ENCODE assay signal across 1 cellular context in the genomic region with DNA sequence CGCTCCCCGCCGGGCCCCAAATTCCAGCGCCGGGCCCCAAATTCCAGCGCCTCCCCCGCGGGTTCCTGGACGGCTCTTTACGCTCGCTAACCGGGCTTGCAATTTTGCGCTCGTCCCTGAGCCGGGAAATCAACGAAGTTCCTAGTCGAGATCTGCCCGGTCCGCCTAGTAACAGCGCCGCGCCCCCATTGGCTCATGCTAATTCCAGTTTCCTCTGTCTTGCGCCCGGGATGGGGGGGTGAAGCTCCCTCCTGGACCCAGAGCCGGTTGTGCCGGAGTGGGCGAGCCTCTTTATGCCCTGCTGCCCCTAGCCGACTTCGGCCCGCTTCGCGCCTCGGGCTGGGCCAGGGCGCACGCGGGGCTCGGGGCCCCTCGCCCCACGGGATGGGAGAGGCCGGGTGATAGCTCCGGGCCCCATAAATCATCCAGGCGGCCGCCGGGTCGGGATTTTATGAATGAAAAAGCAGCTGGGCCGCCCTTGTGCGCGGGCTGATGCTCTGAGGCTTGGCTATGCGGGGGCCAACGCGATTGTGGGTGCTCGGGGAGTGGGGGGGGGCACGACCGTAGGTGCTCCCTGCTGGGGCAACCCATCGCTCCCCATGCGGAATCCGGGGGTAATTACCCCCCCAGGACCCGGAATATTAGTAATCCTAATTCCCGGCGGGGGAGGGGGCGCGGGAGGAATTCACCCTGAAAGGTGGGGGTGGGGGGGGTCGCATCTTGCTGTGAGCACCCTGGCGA.
TF ChIP-seq lines count a peak whose summit lies in the region.

No MANE protein-coding gene starts in this region.

TF ChIP-seq in HepG2, 621 proteins besides CTCF, POLR2A, EP300 and RAD21 (continued from another document):
- TF ChIP-seq, protein P1, sequence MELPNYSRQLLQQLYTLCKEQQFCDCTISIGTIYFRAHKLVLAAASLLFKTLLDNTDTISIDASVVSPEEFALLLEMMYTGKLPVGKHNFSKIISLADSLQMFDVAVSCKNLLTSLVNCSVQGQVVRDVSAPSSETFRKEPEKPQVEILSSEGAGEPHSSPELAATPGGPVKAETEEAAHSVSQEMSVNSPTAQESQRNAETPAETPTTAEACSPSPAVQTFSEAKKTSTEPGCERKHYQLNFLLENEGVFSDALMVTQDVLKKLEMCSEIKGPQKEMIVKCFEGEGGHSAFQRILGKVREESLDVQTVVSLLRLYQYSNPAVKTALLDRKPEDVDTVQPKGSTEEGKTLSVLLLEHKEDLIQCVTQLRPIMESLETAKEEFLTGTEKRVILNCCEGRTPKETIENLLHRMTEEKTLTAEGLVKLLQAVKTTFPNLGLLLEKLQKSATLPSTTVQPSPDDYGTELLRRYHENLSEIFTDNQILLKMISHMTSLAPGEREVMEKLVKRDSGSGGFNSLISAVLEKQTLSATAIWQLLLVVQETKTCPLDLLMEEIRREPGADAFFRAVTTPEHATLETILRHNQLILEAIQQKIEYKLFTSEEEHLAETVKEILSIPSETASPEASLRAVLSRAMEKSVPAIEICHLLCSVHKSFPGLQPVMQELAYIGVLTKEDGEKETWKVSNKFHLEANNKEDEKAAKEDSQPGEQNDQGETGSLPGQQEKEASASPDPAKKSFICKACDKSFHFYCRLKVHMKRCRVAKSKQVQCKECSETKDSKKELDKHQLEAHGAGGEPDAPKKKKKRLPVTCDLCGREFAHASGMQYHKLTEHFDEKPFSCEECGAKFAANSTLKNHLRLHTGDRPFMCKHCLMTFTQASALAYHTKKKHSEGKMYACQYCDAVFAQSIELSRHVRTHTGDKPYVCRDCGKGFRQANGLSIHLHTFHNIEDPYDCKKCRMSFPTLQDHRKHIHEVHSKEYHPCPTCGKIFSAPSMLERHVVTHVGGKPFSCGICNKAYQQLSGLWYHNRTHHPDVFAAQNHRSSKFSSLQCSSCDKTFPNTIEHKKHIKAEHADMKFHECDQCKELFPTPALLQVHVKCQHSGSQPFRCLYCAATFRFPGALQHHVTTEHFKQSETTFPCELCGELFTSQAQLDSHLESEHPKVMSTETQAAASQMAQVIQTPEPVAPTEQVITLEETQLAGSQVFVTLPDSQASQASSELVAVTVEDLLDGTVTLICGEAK (IDR thresholded peaks at IDR 0.05) = no peak
- TF ChIP-seq, protein P1 (CRISPR knock-in tag; IDR thresholded peaks at IDR 0.05) = no peak
- TF ChIP-seq TCF7 (IDR thresholded peaks at IDR 0.05; ENCODE audit: low read depth) (no peak), ZNF670 (CRISPR knock-in tag; IDR thresholded peaks at IDR 0.05; ENCODE audit: borderline replicate concordance) (no peak), ZNF3 (CRISPR knock-in tag; IDR thresholded peaks at IDR 0.05) (no peak), BRCA1 (CRISPR knock-in tag; IDR thresholded peaks at IDR 0.05) (no peak), HNRNPH1 (optimal IDR thresholded peaks at IDR 0.05; ENCODE audit: low read depth, low read length) (no peak), GPN1 (CRISPR knock-in tag; IDR thresholded peaks at IDR 0.05; ENCODE audit: borderline replicate concordance) (no peak), CENPT (CRISPR knock-in tag; IDR thresholded peaks at IDR 0.05; ENCODE audit: low read depth) (no peak), ZNF101 (CRISPR knock-in tag; IDR thresholded peaks at IDR 0.05; ENCODE audit: borderline replicate concordance, low read depth) (no peak), YEATS2 (CRISPR knock-in tag; IDR thresholded peaks at IDR 0.05; ENCODE audit: borderline replicate concordance) (no peak), ZNF563 (CRISPR knock-in tag; IDR thresholded peaks at IDR 0.05) (no peak), ATF1 (CRISPR knock-in tag; IDR thresholded peaks at IDR 0.05) (no peak), ZNF674 (CRISPR knock-in tag; IDR thresholded peaks at IDR 0.05; ENCODE audit: low read depth) (no peak), ZNF615 (CRISPR knock-in tag; IDR thresholded peaks at IDR 0.05; ENCODE audit: borderline replicate concordance) (0 out of 2 replicates have a peak, but pooled peaks have one; percentile 35), MYC (CRISPR knock-in tag; IDR thresholded peaks at IDR 0.05; ENCODE audit: borderline replicate concordance) (no peak; the same call in 1 of the 2 replicates), PHF20 (CRISPR knock-in tag; IDR thresholded peaks at IDR 0.05) (no peak), ZNF124 (CRISPR knock-in tag; IDR thresholded peaks at IDR 0.05) (no peak), NFKBIZ (CRISPR knock-in tag; IDR thresholded peaks at IDR 0.05) (no peak), YY1 (IDR thresholded peaks at IDR 0.05; ENCODE audit: insufficient read depth, insufficient replicate concordance, low read depth, low read length) (peak; percentile 26), ZSCAN20 (CRISPR knock-in tag; IDR thresholded peaks at IDR 0.05; ENCODE audit: borderline replicate concordance) (no peak), MED13 (CRISPR knock-in tag; IDR thresholded peaks at IDR 0.05) (peak; percentile 53; the same call in 1 of the 2 replicates), ZNF432 (CRISPR knock-in tag; IDR thresholded peaks at IDR 0.05; ENCODE audit: borderline replicate concordance) (no peak), PHF8 (CRISPR knock-in tag; IDR thresholded peaks at IDR 0.05) (peak; percentile 68), SALL2 (CRISPR knock-in tag; IDR thresholded peaks at IDR 0.05) (no peak), SUZ12 (IDR thresholded peaks at IDR 0.05; ENCODE audit: low read depth, low read length) (no peak), ZMAT3 (CRISPR knock-in tag; conservative IDR thresholded peaks at IDR 0.05) (no peak)
- TF ChIP-seq, protein P2, sequence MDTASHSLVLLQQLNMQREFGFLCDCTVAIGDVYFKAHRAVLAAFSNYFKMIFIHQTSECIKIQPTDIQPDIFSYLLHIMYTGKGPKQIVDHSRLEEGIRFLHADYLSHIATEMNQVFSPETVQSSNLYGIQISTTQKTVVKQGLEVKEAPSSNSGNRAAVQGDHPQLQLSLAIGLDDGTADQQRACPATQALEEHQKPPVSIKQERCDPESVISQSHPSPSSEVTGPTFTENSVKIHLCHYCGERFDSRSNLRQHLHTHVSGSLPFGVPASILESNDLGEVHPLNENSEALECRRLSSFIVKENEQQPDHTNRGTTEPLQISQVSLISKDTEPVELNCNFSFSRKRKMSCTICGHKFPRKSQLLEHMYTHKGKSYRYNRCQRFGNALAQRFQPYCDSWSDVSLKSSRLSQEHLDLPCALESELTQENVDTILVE (CRISPR knock-in tag; IDR thresholded peaks at IDR 0.05) = no peak
- TF ChIP-seq, protein P3, sequence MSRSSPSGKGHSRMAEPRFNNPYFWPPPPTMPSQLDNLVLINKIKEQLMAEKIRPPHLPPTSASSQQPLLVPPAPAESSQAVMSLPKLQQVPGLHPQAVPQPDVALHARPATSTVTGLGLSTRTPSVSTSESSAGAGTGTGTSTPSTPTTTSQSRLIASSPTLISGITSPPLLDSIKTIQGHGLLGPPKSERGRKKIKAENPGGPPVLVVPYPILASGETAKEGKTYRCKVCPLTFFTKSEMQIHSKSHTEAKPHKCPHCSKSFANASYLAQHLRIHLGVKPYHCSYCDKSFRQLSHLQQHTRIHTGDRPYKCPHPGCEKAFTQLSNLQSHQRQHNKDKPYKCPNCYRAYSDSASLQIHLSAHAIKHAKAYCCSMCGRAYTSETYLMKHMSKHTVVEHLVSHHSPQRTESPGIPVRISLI (CRISPR knock-in tag; IDR thresholded peaks at IDR 0.05; ENCODE audit: borderline replicate concordance) = no peak
- TF ChIP-seq, protein P4, sequence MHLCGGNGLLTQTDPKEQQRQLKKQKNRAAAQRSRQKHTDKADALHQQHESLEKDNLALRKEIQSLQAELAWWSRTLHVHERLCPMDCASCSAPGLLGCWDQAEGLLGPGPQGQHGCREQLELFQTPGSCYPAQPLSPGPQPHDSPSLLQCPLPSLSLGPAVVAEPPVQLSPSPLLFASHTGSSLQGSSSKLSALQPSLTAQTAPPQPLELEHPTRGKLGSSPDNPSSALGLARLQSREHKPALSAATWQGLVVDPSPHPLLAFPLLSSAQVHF (CRISPR knock-in tag; IDR thresholded peaks at IDR 0.05) = no peak
- TF ChIP-seq, protein P5, sequence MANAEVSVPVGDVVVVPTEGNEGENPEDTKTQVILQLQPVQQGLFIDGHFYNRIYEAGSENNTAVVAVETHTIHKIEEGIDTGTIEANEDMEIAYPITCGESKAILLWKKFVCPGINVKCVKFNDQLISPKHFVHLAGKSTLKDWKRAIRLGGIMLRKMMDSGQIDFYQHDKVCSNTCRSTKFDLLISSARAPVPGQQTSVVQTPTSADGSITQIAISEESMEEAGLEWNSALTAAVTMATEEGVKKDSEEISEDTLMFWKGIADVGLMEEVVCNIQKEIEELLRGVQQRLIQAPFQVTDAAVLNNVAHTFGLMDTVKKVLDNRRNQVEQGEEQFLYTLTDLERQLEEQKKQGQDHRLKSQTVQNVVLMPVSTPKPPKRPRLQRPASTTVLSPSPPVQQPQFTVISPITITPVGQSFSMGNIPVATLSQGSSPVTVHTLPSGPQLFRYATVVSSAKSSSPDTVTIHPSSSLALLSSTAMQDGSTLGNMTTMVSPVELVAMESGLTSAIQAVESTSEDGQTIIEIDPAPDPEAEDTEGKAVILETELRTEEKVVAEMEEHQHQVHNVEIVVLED (CRISPR knock-in tag; IDR thresholded peaks at IDR 0.05; ENCODE audit: borderline replicate concordance) = no peak; the same call in 1 of the 2 replicates
- TF ChIP-seq, protein P6, sequence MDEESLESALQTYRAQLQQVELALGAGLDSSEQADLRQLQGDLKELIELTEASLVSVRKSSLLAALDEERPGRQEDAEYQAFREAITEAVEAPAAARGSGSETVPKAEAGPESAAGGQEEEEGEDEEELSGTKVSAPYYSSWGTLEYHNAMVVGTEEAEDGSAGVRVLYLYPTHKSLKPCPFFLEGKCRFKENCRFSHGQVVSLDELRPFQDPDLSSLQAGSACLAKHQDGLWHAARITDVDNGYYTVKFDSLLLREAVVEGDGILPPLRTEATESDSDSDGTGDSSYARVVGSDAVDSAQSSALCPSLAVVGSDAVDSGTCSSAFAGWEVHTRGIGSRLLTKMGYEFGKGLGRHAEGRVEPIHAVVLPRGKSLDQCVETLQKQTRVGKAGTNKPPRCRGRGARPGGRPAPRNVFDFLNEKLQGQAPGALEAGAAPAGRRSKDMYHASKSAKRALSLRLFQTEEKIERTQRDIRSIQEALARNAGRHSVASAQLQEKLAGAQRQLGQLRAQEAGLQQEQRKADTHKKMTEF (CRISPR knock-in tag; IDR thresholded peaks at IDR 0.05) = peak; percentile 41; the same call in 1 of the 2 replicates
- TF ChIP-seq, protein P7, sequence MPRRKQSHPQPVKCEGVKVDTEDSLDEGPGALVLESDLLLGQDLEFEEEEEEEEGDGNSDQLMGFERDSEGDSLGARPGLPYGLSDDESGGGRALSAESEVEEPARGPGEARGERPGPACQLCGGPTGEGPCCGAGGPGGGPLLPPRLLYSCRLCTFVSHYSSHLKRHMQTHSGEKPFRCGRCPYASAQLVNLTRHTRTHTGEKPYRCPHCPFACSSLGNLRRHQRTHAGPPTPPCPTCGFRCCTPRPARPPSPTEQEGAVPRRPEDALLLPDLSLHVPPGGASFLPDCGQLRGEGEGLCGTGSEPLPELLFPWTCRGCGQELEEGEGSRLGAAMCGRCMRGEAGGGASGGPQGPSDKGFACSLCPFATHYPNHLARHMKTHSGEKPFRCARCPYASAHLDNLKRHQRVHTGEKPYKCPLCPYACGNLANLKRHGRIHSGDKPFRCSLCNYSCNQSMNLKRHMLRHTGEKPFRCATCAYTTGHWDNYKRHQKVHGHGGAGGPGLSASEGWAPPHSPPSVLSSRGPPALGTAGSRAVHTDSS (CRISPR knock-in tag; conservative IDR thresholded peaks at IDR 0.05) = no peak
- TF ChIP-seq, protein P8, sequence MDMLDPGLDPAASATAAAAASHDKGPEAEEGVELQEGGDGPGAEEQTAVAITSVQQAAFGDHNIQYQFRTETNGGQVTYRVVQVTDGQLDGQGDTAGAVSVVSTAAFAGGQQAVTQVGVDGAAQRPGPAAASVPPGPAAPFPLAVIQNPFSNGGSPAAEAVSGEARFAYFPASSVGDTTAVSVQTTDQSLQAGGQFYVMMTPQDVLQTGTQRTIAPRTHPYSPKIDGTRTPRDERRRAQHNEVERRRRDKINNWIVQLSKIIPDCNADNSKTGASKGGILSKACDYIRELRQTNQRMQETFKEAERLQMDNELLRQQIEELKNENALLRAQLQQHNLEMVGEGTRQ (IDR thresholded peaks at IDR 0.05; ENCODE audit: low read depth, low read length) = no peak
- TF ChIP-seq, protein P8 (CRISPR knock-in tag; IDR thresholded peaks at IDR 0.05; ENCODE audit: borderline replicate concordance) = no peak
- TF ChIP-seq, protein P9, sequence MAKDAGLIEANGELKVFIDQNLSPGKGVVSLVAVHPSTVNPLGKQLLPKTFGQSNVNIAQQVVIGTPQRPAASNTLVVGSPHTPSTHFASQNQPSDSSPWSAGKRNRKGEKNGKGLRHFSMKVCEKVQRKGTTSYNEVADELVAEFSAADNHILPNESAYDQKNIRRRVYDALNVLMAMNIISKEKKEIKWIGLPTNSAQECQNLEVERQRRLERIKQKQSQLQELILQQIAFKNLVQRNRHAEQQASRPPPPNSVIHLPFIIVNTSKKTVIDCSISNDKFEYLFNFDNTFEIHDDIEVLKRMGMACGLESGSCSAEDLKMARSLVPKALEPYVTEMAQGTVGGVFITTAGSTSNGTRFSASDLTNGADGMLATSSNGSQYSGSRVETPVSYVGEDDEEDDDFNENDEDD (CRISPR knock-in tag; IDR thresholded peaks at IDR 0.05; ENCODE audit: borderline replicate concordance) = peak; percentile 49; the same call in 1 of the 2 replicates
